1 cellular context compared by ENCODE assay signal in the genomic region with DNA sequence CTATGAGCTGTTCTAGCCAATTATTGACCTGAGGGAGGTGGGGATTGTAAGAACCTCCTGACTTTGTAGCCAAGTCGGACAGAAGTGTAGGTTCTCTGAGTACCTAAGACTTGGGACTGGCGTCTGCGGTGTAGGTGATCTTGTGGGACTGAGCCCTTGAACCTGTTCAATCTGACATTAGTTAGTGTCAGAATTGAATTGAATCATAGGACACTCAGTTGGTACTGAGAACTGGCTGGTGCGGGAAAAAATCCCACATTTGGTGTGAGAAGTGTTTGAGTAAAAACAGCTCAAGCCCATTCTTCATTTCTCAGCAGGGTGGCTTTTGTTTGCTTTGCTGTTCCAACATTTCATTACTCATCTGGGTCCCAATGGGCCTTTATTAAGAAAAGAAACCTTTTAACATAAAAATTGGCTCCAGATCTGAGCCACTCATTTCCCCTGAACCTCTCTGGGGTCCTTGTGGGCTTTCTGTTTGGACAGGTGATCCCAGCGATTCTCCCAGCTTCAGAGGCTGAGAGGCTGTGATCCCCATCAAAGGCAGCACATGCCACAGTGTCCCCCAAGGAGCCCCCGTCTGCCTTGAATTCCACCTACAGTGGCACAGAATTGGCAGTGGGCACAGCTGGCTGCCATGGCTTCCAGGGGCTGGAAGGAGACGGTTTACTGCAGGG.
TF ChIP-seq lines count a peak whose summit lies in the region.

No MANE protein-coding gene starts in this region.

TF ChIP-seq in A549, 52 proteins besides CTCF, POLR2A, EP300 and RAD21 (continued from another document):
- TF ChIP-seq HEYL (CRISPR knock-in tag; IDR thresholded peaks at IDR 0.05) (no peak), CHD4 (IDR thresholded peaks at IDR 0.05; ENCODE audit: borderline replicate concordance) (no peak), TFCP2L1 (CRISPR knock-in tag; IDR thresholded peaks at IDR 0.05) (no peak; the same call in 1 of the 2 replicates), HMGXB4 (CRISPR knock-in tag; IDR thresholded peaks at IDR 0.05; ENCODE audit: borderline replicate concordance) (no peak), HOXB13 (CRISPR knock-in tag; IDR thresholded peaks at IDR 0.05; ENCODE audit: low read depth) (peak; percentile 66; the same call in 1 of the 2 replicates), EHMT2 (IDR thresholded peaks at IDR 0.05; ENCODE audit: low read depth) (no peak), JUNB (IDR thresholded peaks at IDR 0.05) (peak; percentile 75; the same call in 1 of the 2 replicates), HOXA7 (CRISPR knock-in tag; IDR thresholded peaks at IDR 0.05) (no peak; the same call in 1 of the 2 replicates), MAZ (IDR thresholded peaks at IDR 0.05; ENCODE audit: borderline replicate concordance, low read depth, low read length) (no peak), HOXB5 (CRISPR knock-in tag; IDR thresholded peaks at IDR 0.05) (peak; percentile 81), SREBF2 (IDR thresholded peaks at IDR 0.05) (no peak), TP53 (CRISPR knock-in tag; IDR thresholded peaks at IDR 0.05) (peak; percentile 42; the same call in 1 of the 2 replicates), RFX5 (IDR thresholded peaks at IDR 0.05) (no peak), RARB (CRISPR knock-in tag; IDR thresholded peaks at IDR 0.05) (peak; percentile 72; the same call in 1 of the 2 replicates), MAFK (IDR thresholded peaks at IDR 0.05; ENCODE audit: partially characterized antibody) (no peak), RNF2 (IDR thresholded peaks at IDR 0.05; ENCODE audit: borderline replicate concordance, low read depth) (no peak), PBX3 (IDR thresholded peaks at IDR 0.05) (0 out of 2 replicates have a peak, but pooled peaks have one; percentile 54), NFE2L2 (conservative IDR thresholded peaks at IDR 0.05; ENCODE audit: low read length) (no peak), POLR2AphosphoS2 (conservative IDR thresholded peaks at IDR 0.05; ENCODE audit: low read length) (no peak), MYC (IDR thresholded peaks at IDR 0.05; ENCODE audit: borderline replicate concordance, low read length) (no peak), SMC3 (IDR thresholded peaks at IDR 0.05) (no peak), FOXS1 (CRISPR knock-in tag; IDR thresholded peaks at IDR 0.05) (peak; percentile 80), JUN (IDR thresholded peaks at IDR 0.05) (peak; percentile 86 to 88), NPAS2 (CRISPR knock-in tag; IDR thresholded peaks at IDR 0.05; ENCODE audit: borderline replicate concordance) (no peak), CEBPB (IDR thresholded peaks at IDR 0.05) (no peak; a peak in 1 of 4 replicates), CHD2 (IDR thresholded peaks at IDR 0.05; ENCODE audit: low read length, partially characterized antibody) (no peak), BHLHE40 (IDR thresholded peaks at IDR 0.05; ENCODE audit: low read depth, low read length) (no peak), CBX2 (IDR thresholded peaks at IDR 0.05; ENCODE audit: borderline replicate concordance, low read depth) (no peak), MAX (IDR thresholded peaks at IDR 0.05) (peak; percentile 49), ZFP36 (IDR thresholded peaks at IDR 0.05; ENCODE audit: borderline replicate concordance, partially characterized antibody) (no peak), ZNF302 (CRISPR knock-in tag; IDR thresholded peaks at IDR 0.05) (peak; percentile 87; the same call in 1 of the 2 replicates), ELK1 (IDR thresholded peaks at IDR 0.05; ENCODE audit: low read depth, low read length) (no peak), PHF8 (IDR thresholded peaks at IDR 0.05; ENCODE audit: borderline replicate concordance, low read depth) (no peak), ZSCAN20 (CRISPR knock-in tag; IDR thresholded peaks at IDR 0.05) (no peak), EHF (CRISPR knock-in tag; IDR thresholded peaks at IDR 0.05) (peak; percentile 90), ZC3H11A (IDR thresholded peaks at IDR 0.05) (no peak), HDAC2 (IDR thresholded peaks at IDR 0.05) (no peak), RCOR1 (IDR thresholded peaks at IDR 0.05; ENCODE audit: low read depth, low read length) (no peak)
- TF ChIP-seq, protein P1, sequence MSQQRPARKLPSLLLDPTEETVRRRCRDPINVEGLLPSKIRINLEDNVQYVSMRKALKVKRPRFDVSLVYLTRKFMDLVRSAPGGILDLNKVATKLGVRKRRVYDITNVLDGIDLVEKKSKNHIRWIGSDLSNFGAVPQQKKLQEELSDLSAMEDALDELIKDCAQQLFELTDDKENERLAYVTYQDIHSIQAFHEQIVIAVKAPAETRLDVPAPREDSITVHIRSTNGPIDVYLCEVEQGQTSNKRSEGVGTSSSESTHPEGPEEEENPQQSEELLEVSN (IDR thresholded peaks at IDR 0.05; ENCODE audit: borderline replicate concordance, low read depth) = 0 out of 2 replicates have a peak, but pooled peaks have one; percentile 6
- TF ChIP-seq, protein P2, sequence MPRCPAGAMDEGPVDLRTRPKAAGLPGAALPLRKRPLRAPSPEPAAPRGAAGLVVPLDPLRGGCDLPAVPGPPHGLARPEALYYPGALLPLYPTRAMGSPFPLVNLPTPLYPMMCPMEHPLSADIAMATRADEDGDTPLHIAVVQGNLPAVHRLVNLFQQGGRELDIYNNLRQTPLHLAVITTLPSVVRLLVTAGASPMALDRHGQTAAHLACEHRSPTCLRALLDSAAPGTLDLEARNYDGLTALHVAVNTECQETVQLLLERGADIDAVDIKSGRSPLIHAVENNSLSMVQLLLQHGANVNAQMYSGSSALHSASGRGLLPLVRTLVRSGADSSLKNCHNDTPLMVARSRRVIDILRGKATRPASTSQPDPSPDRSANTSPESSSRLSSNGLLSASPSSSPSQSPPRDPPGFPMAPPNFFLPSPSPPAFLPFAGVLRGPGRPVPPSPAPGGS (IDR thresholded peaks at IDR 0.05) = no peak; the same call in 2 of the 3 replicates
- TF ChIP-seq, protein P3, sequence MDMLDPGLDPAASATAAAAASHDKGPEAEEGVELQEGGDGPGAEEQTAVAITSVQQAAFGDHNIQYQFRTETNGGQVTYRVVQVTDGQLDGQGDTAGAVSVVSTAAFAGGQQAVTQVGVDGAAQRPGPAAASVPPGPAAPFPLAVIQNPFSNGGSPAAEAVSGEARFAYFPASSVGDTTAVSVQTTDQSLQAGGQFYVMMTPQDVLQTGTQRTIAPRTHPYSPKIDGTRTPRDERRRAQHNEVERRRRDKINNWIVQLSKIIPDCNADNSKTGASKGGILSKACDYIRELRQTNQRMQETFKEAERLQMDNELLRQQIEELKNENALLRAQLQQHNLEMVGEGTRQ (IDR thresholded peaks at IDR 0.05) = no peak
- TF ChIP-seq, protein P4, sequence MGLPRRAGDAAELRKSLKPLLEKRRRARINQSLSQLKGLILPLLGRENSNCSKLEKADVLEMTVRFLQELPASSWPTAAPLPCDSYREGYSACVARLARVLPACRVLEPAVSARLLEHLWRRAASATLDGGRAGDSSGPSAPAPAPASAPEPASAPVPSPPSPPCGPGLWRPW (IDR thresholded peaks at IDR 0.05) = no peak
- TF ChIP-seq, protein P5, sequence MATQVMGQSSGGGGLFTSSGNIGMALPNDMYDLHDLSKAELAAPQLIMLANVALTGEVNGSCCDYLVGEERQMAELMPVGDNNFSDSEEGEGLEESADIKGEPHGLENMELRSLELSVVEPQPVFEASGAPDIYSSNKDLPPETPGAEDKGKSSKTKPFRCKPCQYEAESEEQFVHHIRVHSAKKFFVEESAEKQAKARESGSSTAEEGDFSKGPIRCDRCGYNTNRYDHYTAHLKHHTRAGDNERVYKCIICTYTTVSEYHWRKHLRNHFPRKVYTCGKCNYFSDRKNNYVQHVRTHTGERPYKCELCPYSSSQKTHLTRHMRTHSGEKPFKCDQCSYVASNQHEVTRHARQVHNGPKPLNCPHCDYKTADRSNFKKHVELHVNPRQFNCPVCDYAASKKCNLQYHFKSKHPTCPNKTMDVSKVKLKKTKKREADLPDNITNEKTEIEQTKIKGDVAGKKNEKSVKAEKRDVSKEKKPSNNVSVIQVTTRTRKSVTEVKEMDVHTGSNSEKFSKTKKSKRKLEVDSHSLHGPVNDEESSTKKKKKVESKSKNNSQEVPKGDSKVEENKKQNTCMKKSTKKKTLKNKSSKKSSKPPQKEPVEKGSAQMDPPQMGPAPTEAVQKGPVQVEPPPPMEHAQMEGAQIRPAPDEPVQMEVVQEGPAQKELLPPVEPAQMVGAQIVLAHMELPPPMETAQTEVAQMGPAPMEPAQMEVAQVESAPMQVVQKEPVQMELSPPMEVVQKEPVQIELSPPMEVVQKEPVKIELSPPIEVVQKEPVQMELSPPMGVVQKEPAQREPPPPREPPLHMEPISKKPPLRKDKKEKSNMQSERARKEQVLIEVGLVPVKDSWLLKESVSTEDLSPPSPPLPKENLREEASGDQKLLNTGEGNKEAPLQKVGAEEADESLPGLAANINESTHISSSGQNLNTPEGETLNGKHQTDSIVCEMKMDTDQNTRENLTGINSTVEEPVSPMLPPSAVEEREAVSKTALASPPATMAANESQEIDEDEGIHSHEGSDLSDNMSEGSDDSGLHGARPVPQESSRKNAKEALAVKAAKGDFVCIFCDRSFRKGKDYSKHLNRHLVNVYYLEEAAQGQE (IDR thresholded peaks at IDR 0.05) = no peak
